20 cellular contexts compared by ENCODE assay signal in the genomic region with DNA sequence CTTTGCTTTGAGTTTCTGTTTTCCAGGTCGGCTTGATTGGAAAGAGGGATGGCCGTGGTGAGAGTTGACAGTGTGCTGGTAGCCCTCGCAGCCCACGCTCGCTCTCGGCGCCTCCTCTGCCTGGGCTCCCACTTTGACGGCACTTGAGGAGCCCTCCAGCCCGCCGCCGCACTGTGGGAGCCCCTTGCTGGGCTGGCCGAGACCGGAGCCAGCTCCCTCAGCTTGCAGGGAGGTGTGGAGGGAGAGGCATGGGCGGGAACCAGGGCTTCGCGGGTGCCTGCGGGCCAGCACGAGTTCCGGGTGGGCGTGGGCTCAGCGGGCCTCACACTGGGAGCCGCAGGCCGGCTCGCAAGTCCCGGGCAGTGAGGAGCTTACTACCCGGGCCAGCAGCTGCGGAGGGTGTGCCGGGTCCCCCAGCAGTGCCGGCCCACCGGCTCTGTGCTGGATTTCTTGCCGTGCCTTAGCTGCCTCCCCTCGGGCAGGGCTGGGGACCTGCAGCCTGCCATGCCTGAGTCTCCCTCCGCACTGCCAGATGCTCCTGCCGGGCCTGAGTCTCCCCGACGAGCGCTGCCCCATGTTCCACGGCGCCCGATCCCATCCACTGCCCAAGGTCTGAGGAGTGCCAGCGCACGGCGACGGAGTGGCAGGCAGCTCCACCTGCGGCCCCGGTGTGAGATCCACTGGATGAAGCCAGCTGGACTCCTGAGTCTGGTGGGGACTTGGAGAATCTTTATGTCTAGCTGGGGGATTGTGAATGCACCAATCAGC.
DNase-seq lines count a peak whose midpoint lies in the region; ATAC-seq and TF ChIP-seq lines count a peak whose summit lies in the region.
"Had no signal": no experiment of that assay in that cellular context is flagged by ENCODE, and none has a peak within 500 bp of the region (broad histone marks: within the 10 kb centered on the region; RNA-seq: fewer than 3 reads in every experiment).

No MANE protein-coding gene starts in this region.

- POLR2A ChIA-PET in WTC11 (lab: Charles Lee), result no interaction called here

- ATAC-seq in WTC11 (no peak), GM19328 (IDR thresholded peaks at IDR 0.05; ENCODE audit: unreplicated experiment) (no peak), HG02938 (IDR thresholded peaks at IDR 0.05; ENCODE audit: unreplicated experiment) (no peak), GM21786 (IDR thresholded peaks at IDR 0.05; ENCODE audit: unreplicated experiment) (no peak)
- ATAC-seq: GM12878 had no signal

- H3K36me3 Mint-ChIP-seq in WTC11, result peaks cover 11% of the 10 kb centered on the region; the same call in 1 of the 2 replicates
- H3K36me3 Mint-ChIP-seq in glutamatergic neuron (ENCODE audit: unreplicated experiment), result no peaks in the 10 kb centered on the region
- no peaks in the 10 kb centered on the region for H3K36me3 Mint-ChIP-seq in nephron progenitor cell (ENCODE audit: low read depth)
- peaks cover 2% of the 10 kb centered on the region for H3K36me3 Mint-ChIP-seq in progenitor cell of endocrine pancreas (ENCODE audit: insufficient read depth)

- TF ChIP-seq CTCF in WTC11 (IDR thresholded peaks at IDR 0.05) (no peak), glutamatergic neuron (IDR thresholded peaks at IDR 0.05; ENCODE audit: partially characterized antibody, unreplicated experiment) (no peak), nephron progenitor cell (IDR thresholded peaks at IDR 0.05) (no peak), progenitor cell of endocrine pancreas (IDR thresholded peaks at IDR 0.05; ENCODE audit: unreplicated experiment) (no peak)

- DNase-seq in WTC11 (ENCODE audit: low spot score) (no peak), glutamatergic neuron (no peak), nephron progenitor cell (no peak), progenitor cell of endocrine pancreas (ENCODE audit: low spot score, unreplicated experiment) (no peak), C1 segment of cervical spinal cord (lab: John Stamatoyannopoulos, UW) (no peak)
- DNase-seq: CD4-positive, alpha-beta T cell; COR-L47; DMS79 treated with DMSO at 0.1 percent for 48 hours; HFFc6; IMR-90; MV-4-11; NCI-H1105 treated with DMSO at 0.1 percent for 48 hours; NCI-H2029 treated with DMSO at 0.1 percent for 48 hours; NCI-H226; NCI-H748 treated with DMSO at 0.1 percent for 48 hours; SJCRH30 had no signal

- no peaks in the 10 kb centered on the region; the same call in 1 of the 2 replicates for H3K27me3 Mint-ChIP-seq in WTC11 (ENCODE audit: low read depth)
- peaks cover 3% of the 10 kb centered on the region for H3K27me3 Mint-ChIP-seq in glutamatergic neuron (ENCODE audit: unreplicated experiment)
- H3K27me3 Mint-ChIP-seq in nephron progenitor cell (ENCODE audit: low read depth, poor library complexity), result peaks cover 11% of the 10 kb centered on the region
- H3K27me3 Mint-ChIP-seq in progenitor cell of endocrine pancreas, result no peaks in the 10 kb centered on the region
- H3K27me3 Mint-ChIP-seq: CD4-positive, alpha-beta T cell had no signal

- CTCF ChIA-PET in WTC11 (lab: Charles Lee), result interaction anchor here (0.9 kb wide), 1 partner anchor 56 kb away, joined by 3 read pairs; no protein-coding TSS in a partner anchor

- peaks cover 30% of the 10 kb centered on the region for H3K4me1 Mint-ChIP-seq in WTC11
- H3K4me1 Mint-ChIP-seq in glutamatergic neuron (ENCODE audit: low read depth, unreplicated experiment), result no peaks in the 10 kb centered on the region
- peaks cover 36% of the 10 kb centered on the region for H3K4me1 Mint-ChIP-seq in nephron progenitor cell
- H3K4me1 Mint-ChIP-seq in progenitor cell of endocrine pancreas (ENCODE audit: low read depth), result peaks cover 9% of the 10 kb centered on the region

- H3K4me3 Mint-ChIP-seq in WTC11 (peak overlapping the region; percentile 58; the same call in 1 of the 2 replicates), glutamatergic neuron (ENCODE audit: unreplicated experiment) (peak overlapping the region; percentile 90), nephron progenitor cell (peak overlapping the region; percentile 82), progenitor cell of endocrine pancreas (ENCODE audit: low read depth) (peak overlapping the region; percentile 66)
- H3K4me3 Mint-ChIP-seq: CD4-positive, alpha-beta T cell; HFFc6 had no signal

- peaks cover 12% of the 10 kb centered on the region for H3K9me3 Mint-ChIP-seq in WTC11
- H3K9me3 Mint-ChIP-seq in glutamatergic neuron (ENCODE audit: unreplicated experiment), result no peaks in the 10 kb centered on the region
- H3K9me3 Mint-ChIP-seq in nephron progenitor cell, result peaks cover 12% of the 10 kb centered on the region
- H3K9me3 Mint-ChIP-seq in progenitor cell of endocrine pancreas (ENCODE audit: low read depth), result peaks cover 4% of the 10 kb centered on the region

- H3K27ac Mint-ChIP-seq in WTC11 (no peak overlapping the region), glutamatergic neuron (ENCODE audit: unreplicated experiment) (no peak overlapping the region), nephron progenitor cell (no peak overlapping the region), progenitor cell of endocrine pancreas (no peak overlapping the region)
- H3K27ac Mint-ChIP-seq: CD4-positive, alpha-beta T cell; HFFc6 had no signal

TF ChIP-seq in WTC11, 78 proteins besides CTCF, POLR2A, EP300 and RAD21 (continues in another document):
- TF ChIP-seq NR3C1 (CRISPR knock-in tag; conservative IDR thresholded peaks at IDR 0.05; ENCODE audit: low read depth) (no peak), ZNF281 (CRISPR knock-in tag; IDR thresholded peaks at IDR 0.05) (no peak), CREB1 (CRISPR knock-in tag; IDR thresholded peaks at IDR 0.05) (no peak), MXD4 (CRISPR knock-in tag; IDR thresholded peaks at IDR 0.05; ENCODE audit: borderline replicate concordance) (no peak), AR (CRISPR knock-in tag; IDR thresholded peaks at IDR 0.05) (no peak), NFYB (CRISPR knock-in tag; conservative IDR thresholded peaks at IDR 0.05; ENCODE audit: low read depth) (no peak), E2F1 (CRISPR knock-in tag; IDR thresholded peaks at IDR 0.05) (no peak), SMAD4 (CRISPR knock-in tag; IDR thresholded peaks at IDR 0.05) (no peak), CREM (CRISPR knock-in tag; IDR thresholded peaks at IDR 0.05) (no peak), NFATC4 (CRISPR knock-in tag; IDR thresholded peaks at IDR 0.05) (no peak), ZNF232 (CRISPR knock-in tag; IDR thresholded peaks at IDR 0.05) (no peak), ZNF263 (CRISPR knock-in tag; IDR thresholded peaks at IDR 0.05; ENCODE audit: low read depth) (no peak), KAT7 (CRISPR knock-in tag; IDR thresholded peaks at IDR 0.05; ENCODE audit: borderline replicate concordance) (no peak), NR1H2 (CRISPR knock-in tag; IDR thresholded peaks at IDR 0.05) (no peak), ZNF121 (CRISPR knock-in tag; IDR thresholded peaks at IDR 0.05) (no peak), SMAD3 (CRISPR knock-in tag; IDR thresholded peaks at IDR 0.05; ENCODE audit: borderline replicate concordance) (no peak), ETV6 (CRISPR knock-in tag; IDR thresholded peaks at IDR 0.05) (no peak)
